8 cellular contexts compared by ENCODE assay signal in the genomic region with DNA sequence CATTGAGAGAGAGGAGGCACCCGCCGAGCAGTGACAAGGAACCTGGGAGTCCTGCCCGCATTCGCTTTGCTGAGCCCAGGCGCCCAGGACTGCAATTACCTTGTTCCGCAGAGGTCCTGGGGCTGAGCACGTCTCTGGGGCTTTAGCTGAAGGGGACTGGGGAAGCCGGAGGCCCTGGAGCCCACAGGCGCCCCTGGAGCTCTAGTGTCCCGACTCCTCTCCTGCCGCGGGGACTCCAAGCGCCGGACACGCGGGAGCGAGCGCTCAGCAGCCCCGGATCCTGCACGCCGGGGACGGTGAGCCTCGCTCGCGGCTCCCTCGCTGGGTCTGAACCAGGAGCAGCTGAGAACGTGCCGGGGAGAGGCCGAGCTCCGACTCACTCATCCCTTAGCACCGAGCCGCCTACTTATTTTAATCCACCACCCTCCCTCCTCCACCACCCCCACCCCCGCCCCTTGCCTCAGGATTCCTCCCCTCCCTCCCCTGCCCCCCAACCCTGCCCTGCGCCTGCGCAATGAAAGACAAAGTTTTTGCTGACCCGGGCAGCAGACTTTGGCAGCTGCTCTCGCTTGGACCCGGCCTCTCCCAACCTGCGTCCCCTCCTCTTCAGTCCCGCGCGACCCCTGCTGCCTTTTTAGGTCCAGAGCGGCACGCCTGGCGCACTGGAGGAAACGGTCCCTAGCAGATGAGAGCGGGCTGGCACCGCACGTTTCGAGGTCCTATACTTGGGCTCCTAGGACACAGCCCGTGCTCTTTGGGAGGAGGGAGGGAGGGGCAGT. TPM values are rescaled to one million over a fixed set of nuclear protein-coding genes. Genes with fewer than 3 reads are reported as not detected.
DNase-seq lines count a peak whose midpoint lies in the region; ATAC-seq lines count a peak whose summit lies in the region.

TSS of gene OSR1 (minus strand) at position 382 of the 779 bp plus-strand sequence. CDS start 4,818 bp downstream, outside the sequence.

- H3K27me3 ChIP-seq in NT2/D1 (ENCODE audit: insufficient read depth, insufficient read length) (peaks cover 99% of the 10 kb centered on the region), duodenal mucosa (ENCODE audit: control insufficient read depth in 1 of 2, insufficient read depth in 2 of 2, low read length in 2 of 2) (peaks cover 82 to 88% of the 10 kb centered on the region in 2 donors), mesenchymal stem cell (ENCODE audit: control insufficient read depth in 1 of 2, insufficient read depth in 1 of 2, low read length in 2 of 2) (peaks cover 0 to 58% of the 10 kb centered on the region in 2 experiments)

- H4K91ac ChIP-seq in mesenchymal stem cell (ENCODE audit: low read length): peak within 1 kb of the TSS; percentile 70

- H3K4ac ChIP-seq in mesenchymal stem cell (ENCODE audit: low read depth in 1 of 2, low read length in 2 of 2): peak within 1 kb of the TSS in 1 of 2 experiments; percentile 21

- H3K4me2 ChIP-seq in mesenchymal stem cell (ENCODE audit: low read length, poor library complexity, severe bottlenecking): peak within 1 kb of the TSS; percentile 97

- DNase-seq in SKM-1 treated with dmso at 0.1 percent for 144 hours (lab: John Stamatoyannopoulos, UW; ENCODE audit: unreplicated experiment) (peak; percentile 11), SKM-1 (lab: John Stamatoyannopoulos, UW; ENCODE audit: unreplicated experiment) (no peak), NT2/D1 (ENCODE audit: low read depth, low spot score) (peak; percentile 51), mesenchymal stem cell (peak; percentile 59), ureter (ENCODE audit: low spot score) (peak; percentile 89), NCI-H1436 treated with DMSO at 0.1 percent for 48 hours (lab: John Stamatoyannopoulos, UW) (no peak)

- H3K36me3 ChIP-seq in NT2/D1 (ENCODE audit: insufficient read depth, insufficient read length, low read length): no peaks in the 10 kb centered on the region
- no peaks in the 10 kb centered on the region for H3K36me3 ChIP-seq in duodenal mucosa (ENCODE audit: control insufficient read depth in 1 of 2, insufficient read depth in 2 of 2, low read length in 2 of 2)
- peaks cover 2% of the 10 kb centered on the region in 2 experiments for H3K36me3 ChIP-seq in mesenchymal stem cell (ENCODE audit: control insufficient read depth in 1 of 2, insufficient read depth in 2 of 2, low read depth in 1 of 2, low read length in 2 of 2)

- peaks cover 14% of the 10 kb centered on the region for H3K4me1 ChIP-seq in NT2/D1 (ENCODE audit: insufficient read depth, insufficient read length)
- H3K4me1 ChIP-seq in duodenal mucosa (ENCODE audit: control insufficient read depth in 1 of 2, insufficient read depth in 2 of 2, low read length in 2 of 2): peaks cover 8 to 25% of the 10 kb centered on the region in 2 donors
- H3K4me1 ChIP-seq in mesenchymal stem cell (ENCODE audit: control insufficient read depth, insufficient read depth, low read depth, low read length): peaks cover 36% of the 10 kb centered on the region

- peak within 1 kb of the TSS; percentile 35 for H2BK15ac ChIP-seq in mesenchymal stem cell (ENCODE audit: low read depth, poor library complexity, severe bottlenecking)

- no peak within 1 kb of the TSS for H2BK120ac ChIP-seq in mesenchymal stem cell (ENCODE audit: low read depth, low read length)

- H3K4me3 ChIP-seq in NT2/D1 (ENCODE audit: insufficient read length, low read depth) (peak within 1 kb of the TSS; percentile 26), duodenal mucosa (ENCODE audit: low read depth in 1 of 2, low read length in 2 of 2) (peak within 1 kb of the TSS; percentile 64), mesenchymal stem cell (ENCODE audit: insufficient read depth in 1 of 2, low read depth in 1 of 2, low read length in 2 of 2) (peak within 1 kb of the TSS; percentile 60 to 89)

- no peak for ATAC-seq in GM19455 (IDR thresholded peaks at IDR 0.05; ENCODE audit: unreplicated experiment)

- H3K27ac ChIP-seq in duodenal mucosa (ENCODE audit: low read depth, low read length) (no peak within 1 kb of the TSS), mesenchymal stem cell (ENCODE audit: low read length, poor library complexity, severe bottlenecking) (no peak within 1 kb of the TSS)

- peak within 1 kb of the TSS; percentile 51 to 81 for H3K23ac ChIP-seq in mesenchymal stem cell (ENCODE audit: low read length in 2 of 2)

- H2BK5ac ChIP-seq in mesenchymal stem cell (ENCODE audit: low read depth, low read length, poor library complexity, severe bottlenecking): no peak within 1 kb of the TSS

- H2AFZ ChIP-seq in mesenchymal stem cell (ENCODE audit: low read depth, low read length): peak within 1 kb of the TSS; percentile 3

- peaks cover 5% of the 10 kb centered on the region for H3K79me1 ChIP-seq in mesenchymal stem cell (replicated peaks; ENCODE audit: low read length, poor library complexity, severe bottlenecking)

- peak within 1 kb of the TSS in 1 of 2 experiments; percentile 82 for H3K14ac ChIP-seq in mesenchymal stem cell (ENCODE audit: low read length in 2 of 2)

- under 1% methylated on average over 50 of the region's 51 CpGs for WGBS in mesenchymal stem cell

- H3K9ac ChIP-seq in NT2/D1 (ENCODE audit: insufficient read length, low read depth) (peak within 1 kb of the TSS; percentile 59), duodenal mucosa (ENCODE audit: low read depth in 1 of 2, low read length in 2 of 2) (no peak within 1 kb of the TSS), mesenchymal stem cell (ENCODE audit: low read length) (peak within 1 kb of the TSS; percentile 95)

- peak within 1 kb of the TSS; percentile 49 to 94 for H2BK12ac ChIP-seq in mesenchymal stem cell (ENCODE audit: low read length in 2 of 2)

- H2AK5ac ChIP-seq in mesenchymal stem cell (ENCODE audit: low read length, severe bottlenecking): no peak within 1 kb of the TSS

- H3K18ac ChIP-seq in mesenchymal stem cell (ENCODE audit: low read depth in 1 of 2, low read length in 2 of 2): peak within 1 kb of the TSS; percentile 48 to 76

- peak within 1 kb of the TSS; percentile 92 for H4K8ac ChIP-seq in mesenchymal stem cell (ENCODE audit: low read length)

- H3K9me3 ChIP-seq in NT2/D1 (ENCODE audit: insufficient read depth, low read length) (no peaks in the 10 kb centered on the region), duodenal mucosa (ENCODE audit: control insufficient read depth in 1 of 2, low read length in 2 of 2) (no peaks in the 10 kb centered on the region), mesenchymal stem cell (ENCODE audit: control insufficient read depth, low read length) (no peaks in the 10 kb centered on the region)

RNA-seq across cellular contexts. Expression of gene OSR1, which starts in this region (rescaled TPM):
- polyA plus RNA-seq in mesenchymal stem cell (2013, experiment 1 of 2): 2.6 TPM
- 2.7 TPM for polyA plus RNA-seq in mesenchymal stem cell (2013, experiment 2 of 2)
- total RNA-seq in ureter: 34.7 TPM

Comparison
In these comparisons a context has a peak if more than half of its experiments do, and no peak if none do; other contexts are left out.
1. DNase-seq: peak in SKM-1 treated with dmso at 0.1 percent for 144 hours (single experiment), NT2/D1 (single experiment), mesenchymal stem cell (single experiment) and ureter (single experiment); none in SKM-1 (single experiment) and NCI-H1436 treated with DMSO at 0.1 percent for 48 hours (single experiment).
2. H3K9ac ChIP-seq: peak in NT2/D1 (single experiment) and mesenchymal stem cell (single experiment); none in duodenal mucosa (0 of 2).
3. Peak in every context shown above with its lines, with median percentiles within 50 percentile points of each other: H3K4me3 ChIP-seq.